Comparison of ENCODE assay signal across 24 cellular contexts in the genomic region with DNA sequence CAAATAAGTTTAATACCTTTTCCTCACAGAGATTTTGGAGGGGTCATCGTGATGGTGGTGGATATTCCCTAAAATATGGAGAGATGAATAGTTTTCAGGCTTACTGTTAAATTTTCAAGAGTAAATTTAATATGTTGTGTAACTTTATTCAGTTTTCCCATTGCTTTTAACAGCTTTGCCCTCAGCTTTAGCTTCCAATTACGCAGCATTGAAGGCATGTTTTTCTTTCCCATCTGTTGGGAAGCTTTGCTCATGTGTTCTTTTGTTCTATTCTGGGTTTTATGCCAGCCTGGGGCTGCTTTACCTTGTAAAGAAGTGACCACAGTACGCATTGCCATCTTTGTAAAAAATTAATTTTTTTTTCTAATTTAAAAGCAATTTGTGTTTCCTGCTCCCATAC.
"Had no signal": no experiment of that assay in that cellular context is flagged by ENCODE, and none has a peak within 500 bp of the region (broad histone marks: within the 10 kb centered on the region; RNA-seq: fewer than 3 reads in every experiment).

No MANE protein-coding gene starts in this region.

- H3K36me3 Mint-ChIP-seq: naive thymus-derived CD4-positive, alpha-beta T cell; stimulated activated naive B cell treated with anti-CD40 and anti-IgM and Interleukin-4, amounts not matched to agents 10 μg/mL and 1 μg/mL and 100 μg/mL, for 72 hours had no signal

- H3K4me3 Mint-ChIP-seq: dendritic cell treated with granulocyte-macrophage colony-stimulating factor and Interleukin-4, amounts not matched to agents 40 ng/mL and 50 ng/mL, for 4 days; naive thymus-derived CD4-positive, alpha-beta T cell; nephron progenitor cell; stimulated activated naive B cell treated with anti-CD40 and anti-IgM and Interleukin-4, amounts not matched to agents 10 μg/mL and 1 μg/mL and 100 μg/mL, for 72 hours; stimulated activated naive CD8-positive, alpha-beta T cell treated with anti-CD3 and anti-CD28 coated beads, Interleukin-15, amount 100 ng/mL, for 72 hours had no signal

- DNase-seq: effector CD4-positive, alpha-beta T cell; heart left ventricle; hippocampal formation; kidney glomerular epithelial cell; mammary epithelial cell; naive thymus-derived CD4-positive, alpha-beta T cell; nephron progenitor cell; psoas muscle; retina; right lobe of liver; spleen; stimulated activated CD4-positive, alpha-beta T cell treated with anti-CD3 and anti-CD28 coated beads, Interleukin-15, amount 100 ng/mL, for 24 hours; stimulated activated CD4-positive, alpha-beta T cell treated with anti-CD3 and anti-CD28 coated beads, Interleukin-1b, Interleukin-23, amount 100 ng/mL, for 48 hours; stimulated activated CD4-positive, alpha-beta T cell treated with anti-CD3 and anti-CD28 coated beads, Interleukin-4, amount 100 ng/mL, for 24 hours; stimulated activated naive B cell treated with anti-CD40 and anti-IgM and Interleukin-4, amounts not matched to agents 10 μg/mL and 1 μg/mL and 100 μg/mL, for 72 hours; stimulated activated naive CD8-positive, alpha-beta T cell treated with anti-CD3 and anti-CD28 coated beads, Interleukin-15, amount 100 ng/mL, for 72 hours; testis; upper lobe of right lung had no signal

- H3K27ac ChIP-seq: heart left ventricle, neutrophil, psoas muscle, right lobe of liver, spleen, testis, tibial nerve, upper lobe of right lung, vagina had no signal

- H3K27me3 Mint-ChIP-seq: dendritic cell treated with granulocyte-macrophage colony-stimulating factor and Interleukin-4, amounts not matched to agents 40 ng/mL and 50 ng/mL, for 4 days; stimulated activated naive B cell treated with anti-CD40 and anti-IgM and Interleukin-4, amounts not matched to agents 10 μg/mL and 1 μg/mL and 100 μg/mL, for 72 hours had no signal

- H3K9me3 ChIP-seq: heart left ventricle, neutrophil, psoas muscle, right lobe of liver, spleen, testis, tibial nerve, upper lobe of right lung, vagina had no signal

- ATAC-seq: esophagus mucosa; heart left ventricle; left lobe of liver; naive thymus-derived CD4-positive, alpha-beta T cell; psoas muscle; right lobe of liver; stimulated activated naive B cell treated with anti-CD40 and anti-IgM and Interleukin-4, amounts not matched to agents 10 μg/mL and 1 μg/mL and 100 μg/mL, for 72 hours; stimulated activated naive CD8-positive, alpha-beta T cell treated with anti-CD3 and anti-CD28 coated beads, Interleukin-15, amount 100 ng/mL, for 72 hours; upper lobe of right lung had no signal

- H3K36me3 ChIP-seq: heart left ventricle, neutrophil, right lobe of liver, spleen, tibial nerve, upper lobe of right lung, vagina had no signal

- H3K27me3 ChIP-seq: heart left ventricle, neutrophil, right lobe of liver, spleen, testis, tibial nerve, upper lobe of right lung, vagina had no signal

- H3K9me3 Mint-ChIP-seq: dendritic cell treated with granulocyte-macrophage colony-stimulating factor and Interleukin-4, amounts not matched to agents 40 ng/mL and 50 ng/mL, for 4 days; naive thymus-derived CD4-positive, alpha-beta T cell; stimulated activated naive B cell treated with anti-CD40 and anti-IgM and Interleukin-4, amounts not matched to agents 10 μg/mL and 1 μg/mL and 100 μg/mL, for 72 hours; stimulated activated naive CD8-positive, alpha-beta T cell treated with anti-CD3 and anti-CD28 coated beads, Interleukin-15, amount 100 ng/mL, for 72 hours had no signal

- H3K4me1 ChIP-seq: testis, tibial nerve, vagina had no signal

- H3K27ac Mint-ChIP-seq: dendritic cell treated with granulocyte-macrophage colony-stimulating factor and Interleukin-4, amounts not matched to agents 40 ng/mL and 50 ng/mL, for 4 days; nephron progenitor cell; stimulated activated naive B cell treated with anti-CD40 and anti-IgM and Interleukin-4, amounts not matched to agents 10 μg/mL and 1 μg/mL and 100 μg/mL, for 72 hours; stimulated activated naive CD8-positive, alpha-beta T cell treated with anti-CD3 and anti-CD28 coated beads, Interleukin-15, amount 100 ng/mL, for 72 hours had no signal

- H3K4me3 ChIP-seq: heart left ventricle, psoas muscle, right lobe of liver, spleen, testis, tibial nerve, upper lobe of right lung, vagina had no signal
